In genomic region chr5:117255211-117256032, GRCh38 we compare ENCODE assay signal across 30 cellular contexts.
A peak's percentile ranks its signal among the peaks of the same experiment; 100 is the strongest.
DNase-seq lines count a peak whose midpoint lies in the region; ATAC-seq and FAIRE-seq lines count a peak whose summit lies in the region.
"Had no signal": no experiment of that assay in that cellular context is flagged by ENCODE, and none has a peak within 500 bp of the region (broad histone marks: within the 10 kb centered on the region; RNA-seq: fewer than 3 reads in every experiment).

No MANE protein-coding gene starts in this region.

- FAIRE-seq in GM19239 (lab: Jason Lieb, UNC) = no peak
- FAIRE-seq: GM12891 had no signal

- H3K27me3 ChIP-seq in layer of hippocampus (ENCODE audit: control insufficient read depth, insufficient read depth, low read length) = no peaks in the 10 kb centered on the region
- H3K27me3 ChIP-seq: suprapubic skin, upper lobe of right lung had no signal

- DNase-seq in NCI-H748 (lab: John Stamatoyannopoulos, UW; ENCODE audit: unreplicated experiment) = peak; percentile 11
- no peak for DNase-seq in NCI-H748 treated with DMSO at 0.1 percent for 48 hours (lab: John Stamatoyannopoulos, UW)
- peak; percentile 75 for DNase-seq in superior temporal gyrus (ENCODE audit: extremely low spot score)
- no peak for DNase-seq in GM19239 (ENCODE audit: insufficient read length, low spot score)
- DNase-seq: 8988T; activated CD4-positive, alpha-beta memory T cell treated with anti-CD3 and anti-CD28 coated beads for 36 hours; activated CD4-positive, alpha-beta T cell treated with anti-CD3 and anti-CD28 coated beads for 1 hour; activated CD8-positive, alpha-beta memory T cell treated with anti-CD3 and anti-CD28 coated beads, Interleukin-2, amount 50 U/mL, for 4 hours; activated naive CD4-positive, alpha-beta T cell treated with anti-CD3 and anti-CD28 coated beads, Interleukin-2, amount 50 U/mL, for 16 hours; Caco-2; DMS53; effector CD8-positive, alpha-beta T cell; HFFc6; left ventricle myocardium superior; MV-4-11; NCI-H1436 treated with DMSO at 0.1 percent for 48 hours; NCI-H2107; NCI-H510A; occipital lobe; psoas muscle; SHP77 treated with DMSO at 0.1 percent for 48 hours; upper lobe of right lung had no signal

- no peak for ATAC-seq in GM18909 (IDR thresholded peaks at IDR 0.05; ENCODE audit: poor library complexity, unreplicated experiment)
- no peak for ATAC-seq in activated CD4-positive, CD25-positive, alpha-beta regulatory T cell treated with anti-CD3 and anti-CD28 coated beads, Interleukin-2, amount 50 U/mL, for 24 hours
- ATAC-seq: left ventricle myocardium superior; psoas muscle; stimulated activated memory B cell treated with anti-CD40 and anti-IgM and Interleukin-4, amounts not matched to agents 10 μg/mL and 1 μg/mL and 100 μg/mL, for 72 hours; upper lobe of right lung had no signal

- H3K27ac ChIP-seq in cingulate gyrus (ENCODE audit: low read depth, low read length) (peak overlapping the region; percentile 4), layer of hippocampus (ENCODE audit: low read depth, low read length) (peak overlapping the region; percentile 50)
- H3K27ac ChIP-seq: psoas muscle, skin epidermis, suprapubic skin, upper lobe of right lung had no signal

Comparison
In these comparisons a context has a peak if more than half of its experiments do, and no peak if none do; other contexts are left out.
1. DNase-seq: peak in NCI-H748 (single experiment) and superior temporal gyrus (single experiment); none in NCI-H748 treated with DMSO at 0.1 percent for 48 hours (single experiment) and GM19239 (single experiment).